ENCODE assay signal across 16 cellular contexts in the genomic region with DNA sequence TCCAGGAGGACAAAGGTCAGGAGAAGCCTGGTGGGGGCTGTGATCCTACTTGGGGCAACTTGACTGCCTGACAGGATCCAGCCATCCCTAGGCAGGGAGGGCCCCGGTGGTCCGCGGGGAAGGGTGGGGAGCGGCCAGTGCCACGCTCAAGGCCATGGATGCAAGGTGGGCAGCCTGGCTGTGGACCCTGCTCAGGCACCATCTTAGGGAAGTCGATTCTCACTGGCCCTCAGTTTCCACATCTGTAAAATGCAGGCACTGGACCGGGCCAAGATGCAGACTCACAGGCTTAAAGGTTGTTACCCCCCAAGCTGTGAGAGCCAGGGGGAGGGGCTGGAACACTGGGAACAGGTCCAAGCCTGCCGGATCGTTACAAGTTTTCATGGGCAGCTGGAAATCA. TPM values are rescaled to one million over a fixed set of nuclear protein-coding genes. Genes with fewer than 3 reads are reported as not detected.
DNase-seq lines count a peak whose midpoint lies in the region; ATAC-seq, FAIRE-seq and TF ChIP-seq lines count a peak whose summit lies in the region.
"Had no signal": no experiment of that assay in that cellular context is flagged by ENCODE, and none has a peak within 500 bp of the region (broad histone marks: within the 10 kb centered on the region; RNA-seq: fewer than 3 reads in every experiment).

No MANE protein-coding gene starts in this region.

- H3K4me2 ChIP-seq in H1 (ENCODE audit: insufficient read depth in 1 of 2, low read depth in 2 of 2, low read length in 2 of 2), result peak overlapping the region; percentile 63 to 81

- no peaks in the 10 kb centered on the region for H3K27me3 ChIP-seq in H1 (replicated peaks in 1 of 4; ENCODE audit: control insufficient read depth in 3 of 4, extremely low read depth in 1 of 4, insufficient read depth in 3 of 4, low read length in 3 of 4)
- H3K27me3 ChIP-seq: neutrophil had no signal

- POLR2A ChIA-PET in activated naive CD8-positive, alpha-beta T cell treated with anti-CD3 and anti-CD28 coated beads, Interleukin-2, amount 10 ng/mL, durations not matched to agents 7 days and 5 days (lab: Charles Lee), result interaction anchor here (0.7 to 5.1 kb wide), 4 partner anchors 9 to 1338 kb away, joined by 3 to 31 read pairs (median 4); a partner anchor contains a TSS
- POLR2A ChIA-PET in H1 (lab: Charles Lee; ENCODE audit: partially characterized antibody), result interaction anchor here (1.0 to 2.2 kb wide), 2 partner anchors 9 to 11 kb away, joined by 3 to 12 read pairs; a partner anchor contains a TSS

- no peaks in the 10 kb centered on the region for H3K9me3 Mint-ChIP-seq in activated naive CD8-positive, alpha-beta T cell treated with anti-CD3 and anti-CD28 coated beads, Interleukin-2, amount 10 ng/mL, durations not matched to agents 7 days and 5 days
- no peaks in the 10 kb centered on the region for H3K9me3 Mint-ChIP-seq in activated naive CD8-positive, alpha-beta T cell treated with anti-CD3 and anti-CD28 coated beads for 36 hours
- H3K9me3 Mint-ChIP-seq: stimulated activated naive CD8-positive, alpha-beta T cell treated with anti-CD3 and anti-CD28 coated beads, Interleukin-15, amount 100 ng/mL, for 72 hours had no signal

- H3K9me3 ChIP-seq in H1 (ENCODE audit: insufficient read depth in 2 of 2, low read depth in 1 of 2, low read length in 1 of 2), result no peaks in the 10 kb centered on the region
- H3K9me3 ChIP-seq: neutrophil had no signal

- H3K9ac ChIP-seq in H1 (replicated peaks in 1 of 4; ENCODE audit: extremely low read depth in 1 of 4, low read depth in 3 of 4, low read length in 3 of 4), result peak overlapping the region in 2 of 4 experiments; percentile 10 to 50; a peak in 3 of 7 replicates

- no peak for TF ChIP-seq EP300 in H1 (IDR thresholded peaks at IDR 0.05; ENCODE audit: borderline replicate concordance in 1 of 2, low read depth in 2 of 2, low read length in 2 of 2)

- no peak overlapping the region for H2AFZ ChIP-seq in H1 (ENCODE audit: low read length)

- H2BK120ac ChIP-seq in H1 (replicated peaks; ENCODE audit: low read depth, low read length), result no peak overlapping the region

- peak overlapping the region; percentile 73 for H3K27ac Mint-ChIP-seq in activated naive CD8-positive, alpha-beta T cell treated with anti-CD3 and anti-CD28 coated beads, Interleukin-2, amount 10 ng/mL, durations not matched to agents 7 days and 5 days
- no peak overlapping the region for H3K27ac Mint-ChIP-seq in activated naive CD8-positive, alpha-beta T cell treated with anti-CD3 and anti-CD28 coated beads for 36 hours

- in situ Hi-C loops in GM13977 (cut with MboI; ENCODE audit: low pct_unique_long_range_greater_than_20kb, low sequenced_read_pairs, unreplicated experiment), result no loop called here

- H4K91ac ChIP-seq in H1 (replicated peaks; ENCODE audit: insufficient read length, low read length), result no peak overlapping the region

- no peak for DNase-seq in activated naive CD8-positive, alpha-beta T cell treated with anti-CD3 and anti-CD28 coated beads, Interleukin-2, amount 10 ng/mL, durations not matched to agents 7 days and 5 days
- DNase-seq in activated naive CD8-positive, alpha-beta T cell treated with anti-CD3 and anti-CD28 coated beads for 36 hours, result no peak
- no peak for DNase-seq in H1 (ENCODE audit: low read depth in 1 of 2, low spot score in 2 of 2)
- DNase-seq in Right ventricle myocardium superior, result no peak
- no peak for DNase-seq in GM13977 (ENCODE audit: low spot score)
- DNase-seq in NCI-H2196 treated with DMSO at 0.1 percent for 48 hours (lab: John Stamatoyannopoulos, UW; ENCODE audit: unreplicated experiment), result no peak
- DNase-seq: anterior cingulate cortex; COR-L47; hippocampal formation; left cardiac atrium; NCI-H82; right cardiac atrium; stimulated activated naive CD8-positive, alpha-beta T cell treated with anti-CD3 and anti-CD28 coated beads, Interleukin-15, amount 100 ng/mL, for 72 hours had no signal

- H3K23ac ChIP-seq in H1 (ENCODE audit: insufficient read length), result no peak overlapping the region

- no peak overlapping the region for H3K56ac ChIP-seq in H1 (replicated peaks; ENCODE audit: insufficient read length, low read depth, low read length)

- H3K14ac ChIP-seq in H1 (ENCODE audit: insufficient read length), result no peak overlapping the region

- peaks cover 0 to 16% (median 5%) of the 10 kb centered on the region in 4 experiments; a peak in 4 of 8 replicates for H3K36me3 ChIP-seq in H1 (ENCODE audit: control insufficient read depth in 2 of 4, insufficient read depth in 4 of 4, low read length in 3 of 4)

- no peak overlapping the region; the same call in 1 of the 2 replicates for H2BK20ac ChIP-seq in H1 (ENCODE audit: low read length)

- H3K27ac ChIP-seq in H1 (ENCODE audit: low read depth, low read length), result peak overlapping the region; percentile 14; the same call in 1 of the 2 replicates
- H3K27ac ChIP-seq: neutrophil had no signal

- TF ChIP-seq CTCF in H1 (IDR thresholded peaks at IDR 0.05; ENCODE audit: control extremely low read depth in 1 of 3, insufficient read depth in 1 of 3, low read depth in 1 of 3, low read length in 3 of 3) (no peak), GM13977 (IDR thresholded peaks at IDR 0.05; ENCODE audit: extremely low read depth, insufficient read depth, missing control alignments) (no peak)

- H3K4me3 ChIP-seq in H1 (ENCODE audit: extremely low read depth in 1 of 4, insufficient read depth in 2 of 4, low read depth in 3 of 4, low read length in 4 of 4), result peak overlapping the region in 1 of 4 experiments; percentile 33; a peak in 2 of 8 replicates

- no peaks in the 10 kb centered on the region for H3K79me1 ChIP-seq in H1 (ENCODE audit: low read depth, low read length)

- H3K4me1 Mint-ChIP-seq in activated naive CD8-positive, alpha-beta T cell treated with anti-CD3 and anti-CD28 coated beads, Interleukin-2, amount 10 ng/mL, durations not matched to agents 7 days and 5 days, result peaks cover 30% of the 10 kb centered on the region
- H3K4me1 Mint-ChIP-seq in activated naive CD8-positive, alpha-beta T cell treated with anti-CD3 and anti-CD28 coated beads for 36 hours, result peaks cover 35% of the 10 kb centered on the region

- no peaks in the 10 kb centered on the region for H3K23me2 ChIP-seq in H1 (ENCODE audit: low read depth, low read length)

- FAIRE-seq in H1 (lab: Jason Lieb, UNC), result no peak

- peak overlapping the region; percentile 17; the same call in 1 of the 2 replicates for H3K18ac ChIP-seq in H1 (ENCODE audit: extremely low read depth, low read length)

- peaks cover 8% of the 10 kb centered on the region for H3K36me3 Mint-ChIP-seq in activated naive CD8-positive, alpha-beta T cell treated with anti-CD3 and anti-CD28 coated beads, Interleukin-2, amount 10 ng/mL, durations not matched to agents 7 days and 5 days
- H3K36me3 Mint-ChIP-seq in activated naive CD8-positive, alpha-beta T cell treated with anti-CD3 and anti-CD28 coated beads for 36 hours, result peaks cover 12% of the 10 kb centered on the region

- H2BK5ac ChIP-seq in H1 (ENCODE audit: low read depth, low read length), result peak overlapping the region; percentile 85; the same call in 1 of the 2 replicates

- H4K20me1 ChIP-seq in H1 (replicated peaks in 1 of 2; ENCODE audit: control insufficient read depth in 1 of 2, insufficient read depth in 2 of 2, low read length in 2 of 2), result peaks cover 1 to 4% of the 10 kb centered on the region in 2 experiments

- H3K27me3 Mint-ChIP-seq in activated naive CD8-positive, alpha-beta T cell treated with anti-CD3 and anti-CD28 coated beads, Interleukin-2, amount 10 ng/mL, durations not matched to agents 7 days and 5 days, result no peaks in the 10 kb centered on the region
- no peaks in the 10 kb centered on the region for H3K27me3 Mint-ChIP-seq in activated naive CD8-positive, alpha-beta T cell treated with anti-CD3 and anti-CD28 coated beads for 36 hours
- H3K27me3 Mint-ChIP-seq: stimulated activated naive CD8-positive, alpha-beta T cell treated with anti-CD3 and anti-CD28 coated beads, Interleukin-15, amount 100 ng/mL, for 72 hours had no signal

- H4K5ac ChIP-seq in H1 (ENCODE audit: insufficient read length, low read depth, low read length), result no peak overlapping the region

- peak overlapping the region; percentile 29; the same call in 1 of the 2 replicates for H2AK5ac ChIP-seq in H1 (ENCODE audit: low read depth, low read length)

- H4K8ac ChIP-seq in H1 (ENCODE audit: extremely low read depth, insufficient read depth, low read length), result no peak overlapping the region

- no peak overlapping the region for H3K4me3 Mint-ChIP-seq in activated naive CD8-positive, alpha-beta T cell treated with anti-CD3 and anti-CD28 coated beads, Interleukin-2, amount 10 ng/mL, durations not matched to agents 7 days and 5 days
- H3K4me3 Mint-ChIP-seq in activated naive CD8-positive, alpha-beta T cell treated with anti-CD3 and anti-CD28 coated beads for 36 hours, result no peak overlapping the region
- H3K4me3 Mint-ChIP-seq: stimulated activated naive CD8-positive, alpha-beta T cell treated with anti-CD3 and anti-CD28 coated beads, Interleukin-15, amount 100 ng/mL, for 72 hours had no signal

- H2BK12ac ChIP-seq in H1 (ENCODE audit: low read depth, low read length), result peak overlapping the region; percentile 89; the same call in 1 of the 2 replicates

- no peak overlapping the region for H3K4ac ChIP-seq in H1 (replicated peaks; ENCODE audit: insufficient read length, low read depth, low read length)

- H2BK15ac ChIP-seq in H1 (ENCODE audit: low read length), result no peak overlapping the region; the same call in 1 of the 2 replicates

- CTCF ChIA-PET in H1 (lab: Charles Lee; ENCODE audit: partially characterized antibody), result interaction anchor here (0.6 to 0.9 kb wide), 2 partner anchors 25 to 101 kb away, joined by 3 to 5 read pairs; no protein-coding TSS in a partner anchor

- intact Hi-C loops in Right ventricle myocardium superior (cut with DNase I), result no loop called here

- 86% methylated on average over 9 of the region's 9 CpGs; no CpG with 5 or more reads in 1 of the 2 experiments for WGBS in H1 (ENCODE audit: extremely low coverage in 1 of 2, insufficient coverage in 1 of 2, insufficient read length in 1 of 2, insufficient replicate concordance in 2 of 2, low coverage in 1 of 2, low lambda C conversion rate in 2 of 2, missing lambda C conversion rate in 1 of 2), 2 experiments

- H3K79me2 ChIP-seq in H1 (ENCODE audit: control insufficient read depth in 1 of 2, insufficient read depth in 2 of 2, low read length in 2 of 2), result no peaks in the 10 kb centered on the region

- ATAC-seq in activated naive CD8-positive, alpha-beta T cell treated with anti-CD3 and anti-CD28 coated beads, Interleukin-2, amount 10 ng/mL, durations not matched to agents 7 days and 5 days (ENCODE audit: low read depth), result no peak
- no peak for ATAC-seq in Right ventricle myocardium superior (ENCODE audit: poor library complexity)
- ATAC-seq: left cardiac atrium; Panc1; right cardiac atrium; SK-N-SH treated with all-trans-retinoic acid at 6 μM for 48 hours; stimulated activated naive CD8-positive, alpha-beta T cell treated with anti-CD3 and anti-CD28 coated beads, Interleukin-15, amount 100 ng/mL, for 72 hours had no signal

- TF ChIP-seq RAD21 in H1 (IDR thresholded peaks at IDR 0.05 in 1 of 2, conservative IDR thresholded peaks at IDR 0.05 in 1 of 2; ENCODE audit: low read depth in 2 of 2, low read length in 2 of 2), result no peak

- peaks cover 6 to 19% (median 17%) of the 10 kb centered on the region in 4 experiments for H3K4me1 ChIP-seq in H1 (replicated peaks in 1 of 4; ENCODE audit: control insufficient read depth in 3 of 4, insufficient read depth in 4 of 4, low read length in 3 of 4)

- TF ChIP-seq POLR2A in H1 (IDR thresholded peaks at IDR 0.05; ENCODE audit: control extremely low read depth in 1 of 2, low read depth in 2 of 2, low read length in 2 of 2), result no peak

RNA-seq across cellular contexts. Expression of a gene that starts 8.7 kb away (rescaled TPM):
- total RNA-seq in activated naive CD8-positive, alpha-beta T cell treated with anti-CD3 and anti-CD28 coated beads, Interleukin-2, amount 10 ng/mL, durations not matched to agents 7 days and 5 days, result 10 to 100 TPM; 17.4 to 21.6 TPM
- 10 to 100 TPM; 17.7 to 20.8 TPM for total RNA-seq in activated naive CD8-positive, alpha-beta T cell treated with anti-CD3 and anti-CD28 coated beads for 36 hours
- 36.0 and 38.8 TPM in 2 replicates for total RNA-seq in H1 (2021; fragmentation: NEBNext Ultra II Directional; extraction: Animal tissue kit (Norgen Biotek cat#: 25700))
- 45.3 and 56.0 TPM in 2 replicates for polyA plus RNA-seq in H1 (2011; rRNA removed)
- 43.8 TPM for polyA plus RNA-seq in H1 (2011; cell fraction: cytosol; rRNA removed)
- 56.1 TPM for polyA plus RNA-seq in H1 (2011; cell fraction: nucleus; rRNA removed)
- polyA plus RNA-seq in H1 (2012, experiment 1 of 2), result 20.0 to 27.5 TPM (median 25.5 TPM) in 4 replicates
- polyA plus RNA-seq in H1 (2012, experiment 2 of 2), result 37.9 TPM
- polyA plus RNA-seq in H1 (2013, experiment 1 of 2), result 52.3 TPM
- 56.7 TPM for polyA plus RNA-seq in H1 (2013, experiment 2 of 2)
- 34.8 and 38.2 TPM in 2 replicates for polyA minus RNA-seq in H1 (2011; rRNA and poly(A)+ RNA removed)
- polyA minus RNA-seq in H1 (2011; cell fraction: cytosol; rRNA and poly(A)+ RNA removed), result 15.0 TPM
- 17.3 TPM for polyA minus RNA-seq in H1 (2011; cell fraction: nucleus; rRNA and poly(A)+ RNA removed)
- 4.4 TPM for total RNA-seq in Right ventricle myocardium superior

RNA-seq across cellular contexts. Expression of a gene that starts 35.7 kb away (rescaled TPM):
- 10 to 100 TPM; 62.1 to 66.0 TPM for total RNA-seq in activated naive CD8-positive, alpha-beta T cell treated with anti-CD3 and anti-CD28 coated beads, Interleukin-2, amount 10 ng/mL, durations not matched to agents 7 days and 5 days
- 10 to 100 TPM; 26.2 to 29.0 TPM for total RNA-seq in activated naive CD8-positive, alpha-beta T cell treated with anti-CD3 and anti-CD28 coated beads for 36 hours
- 30.9 and 39.0 TPM in 2 replicates for total RNA-seq in H1 (2021; fragmentation: NEBNext Ultra II Directional; extraction: Animal tissue kit (Norgen Biotek cat#: 25700))
- polyA plus RNA-seq in H1 (2011; rRNA removed), result 24.6 and 36.6 TPM in 2 replicates
- polyA plus RNA-seq in H1 (2011; cell fraction: cytosol; rRNA removed), result 31.0 TPM
- 271 TPM for polyA plus RNA-seq in H1 (2011; cell fraction: nucleus; rRNA removed)
- 23.6 to 37.7 TPM (median 30.3 TPM) in 4 replicates for polyA plus RNA-seq in H1 (2012, experiment 1 of 2)
- polyA plus RNA-seq in H1 (2012, experiment 2 of 2), result 23.7 TPM
- polyA plus RNA-seq in H1 (2013, experiment 1 of 2), result 18.7 TPM
- polyA plus RNA-seq in H1 (2013, experiment 2 of 2), result 16.5 TPM
- polyA minus RNA-seq in H1 (2011; rRNA and poly(A)+ RNA removed), result 11.5 and 21.2 TPM in 2 replicates
- polyA minus RNA-seq in H1 (2011; cell fraction: cytosol; rRNA and poly(A)+ RNA removed), result 8.1 TPM
- 51.4 TPM for polyA minus RNA-seq in H1 (2011; cell fraction: nucleus; rRNA and poly(A)+ RNA removed)
- total RNA-seq in Right ventricle myocardium superior, result 32.8 TPM

RNA-seq across cellular contexts. Expression of a gene that starts 38.4 kb away (rescaled TPM):
- total RNA-seq in activated naive CD8-positive, alpha-beta T cell treated with anti-CD3 and anti-CD28 coated beads, Interleukin-2, amount 10 ng/mL, durations not matched to agents 7 days and 5 days, result 10 to 100 TPM; 19.5 to 22.7 TPM
- total RNA-seq in activated naive CD8-positive, alpha-beta T cell treated with anti-CD3 and anti-CD28 coated beads for 36 hours, result 1 to 10 TPM; 7.3 to 7.9 TPM
- total RNA-seq in H1 (2021; fragmentation: NEBNext Ultra II Directional; extraction: Animal tissue kit (Norgen Biotek cat#: 25700)), result 7.2 and 8.2 TPM in 2 replicates
- 17.3 and 25.5 TPM in 2 replicates for polyA plus RNA-seq in H1 (2011; rRNA removed)
- 9.3 TPM for polyA plus RNA-seq in H1 (2011; cell fraction: cytosol; rRNA removed)
- 18.3 TPM for polyA plus RNA-seq in H1 (2011; cell fraction: nucleus; rRNA removed)
- polyA plus RNA-seq in H1 (2012, experiment 1 of 2), result 6.8 to 14.2 TPM (median 11.5 TPM) in 4 replicates
- 10.0 TPM for polyA plus RNA-seq in H1 (2012, experiment 2 of 2)
- polyA plus RNA-seq in H1 (2013, experiment 1 of 2), result 6.5 TPM
- 5.5 TPM for polyA plus RNA-seq in H1 (2013, experiment 2 of 2)
- polyA minus RNA-seq in H1 (2011; rRNA and poly(A)+ RNA removed), result 7.9 and 9.6 TPM in 2 replicates
- 7.9 TPM for polyA minus RNA-seq in H1 (2011; cell fraction: cytosol; rRNA and poly(A)+ RNA removed)
- polyA minus RNA-seq in H1 (2011; cell fraction: nucleus; rRNA and poly(A)+ RNA removed), result 5.3 TPM
- total RNA-seq in Right ventricle myocardium superior, result 85.4 TPM

RNA-seq across cellular contexts. Expression of a gene that starts 39.0 kb away (rescaled TPM):
- 10 to 100 TPM; 88.3 to 91.0 TPM for total RNA-seq in activated naive CD8-positive, alpha-beta T cell treated with anti-CD3 and anti-CD28 coated beads, Interleukin-2, amount 10 ng/mL, durations not matched to agents 7 days and 5 days
- 100 to 1,000 TPM; 101 to 104 TPM for total RNA-seq in activated naive CD8-positive, alpha-beta T cell treated with anti-CD3 and anti-CD28 coated beads for 36 hours
- total RNA-seq in H1 (2021; fragmentation: NEBNext Ultra II Directional; extraction: Animal tissue kit (Norgen Biotek cat#: 25700)), result 145 and 156 TPM in 2 replicates
- polyA plus RNA-seq in H1 (2011; rRNA removed), result 114 and 158 TPM in 2 replicates
- 152 TPM for polyA plus RNA-seq in H1 (2011; cell fraction: cytosol; rRNA removed)
- 155 TPM for polyA plus RNA-seq in H1 (2011; cell fraction: nucleus; rRNA removed)
- polyA plus RNA-seq in H1 (2012, experiment 1 of 2), result 115 to 156 TPM (median 139 TPM) in 4 replicates
- polyA plus RNA-seq in H1 (2012, experiment 2 of 2), result 167 TPM
- 80.6 TPM for polyA plus RNA-seq in H1 (2013, experiment 1 of 2)
- 76.5 TPM for polyA plus RNA-seq in H1 (2013, experiment 2 of 2)
- 144 and 187 TPM in 2 replicates for polyA minus RNA-seq in H1 (2011; rRNA and poly(A)+ RNA removed)
- polyA minus RNA-seq in H1 (2011; cell fraction: cytosol; rRNA and poly(A)+ RNA removed), result 83.3 TPM
- 60.0 TPM for polyA minus RNA-seq in H1 (2011; cell fraction: nucleus; rRNA and poly(A)+ RNA removed)
- 179 TPM for total RNA-seq in Right ventricle myocardium superior

RNA-seq across cellular contexts. Expression of a gene that starts 44.0 kb away (rescaled TPM):
- total RNA-seq in activated naive CD8-positive, alpha-beta T cell treated with anti-CD3 and anti-CD28 coated beads, Interleukin-2, amount 10 ng/mL, durations not matched to agents 7 days and 5 days, result 100 to 1,000 TPM in 1 of 2 experiments, 10 to 100 TPM in 1; 98.7 to 104 TPM
- 10 to 100 TPM; 42.9 to 46.3 TPM for total RNA-seq in activated naive CD8-positive, alpha-beta T cell treated with anti-CD3 and anti-CD28 coated beads for 36 hours
- total RNA-seq in H1 (2021; fragmentation: NEBNext Ultra II Directional; extraction: Animal tissue kit (Norgen Biotek cat#: 25700)), result 52.7 and 54.9 TPM in 2 replicates
- polyA plus RNA-seq in H1 (2011; rRNA removed), result 79.9 and 95.9 TPM in 2 replicates
- polyA plus RNA-seq in H1 (2011; cell fraction: cytosol; rRNA removed), result 70.3 TPM
- polyA plus RNA-seq in H1 (2011; cell fraction: nucleus; rRNA removed), result 212 TPM
- polyA plus RNA-seq in H1 (2012, experiment 1 of 2), result 30.6 to 57.9 TPM (median 53.7 TPM) in 4 replicates
- 34.8 TPM for polyA plus RNA-seq in H1 (2012, experiment 2 of 2)
- 32.9 TPM for polyA plus RNA-seq in H1 (2013, experiment 1 of 2)
- polyA plus RNA-seq in H1 (2013, experiment 2 of 2), result 31.8 TPM
- 25.4 and 33.3 TPM in 2 replicates for polyA minus RNA-seq in H1 (2011; rRNA and poly(A)+ RNA removed)
- 31.9 TPM for polyA minus RNA-seq in H1 (2011; cell fraction: cytosol; rRNA and poly(A)+ RNA removed)
- 44.1 TPM for polyA minus RNA-seq in H1 (2011; cell fraction: nucleus; rRNA and poly(A)+ RNA removed)
- 30.8 TPM for total RNA-seq in Right ventricle myocardium superior
